8 cellular contexts compared by ENCODE assay signal in genomic region chr17:68413597-68414560, GRCh38. TPM values are rescaled to one million over a fixed set of nuclear protein-coding genes. Genes with fewer than 3 reads are reported as not detected.
DNase-seq lines count a peak whose midpoint lies in the region; TF ChIP-seq lines count a peak whose summit lies in the region.
"Not testable (repeated sequence)": the region's sequence is repeated elsewhere in the genome, so short reads cannot be mapped to it uniquely, and the experiment has no call there.

No MANE protein-coding gene starts in this region.

- not testable (repeated sequence) for H3K27me3 Mint-ChIP-seq in activated T-helper 1 cell treated with anti-CD3 and anti-CD28 coated beads, Interleukin-12 subunit alpha, Interleukin-12 subunit beta, Interleukin-2, Interleukin-4 antibody, amounts not matched to agents 30 ng/mL and 10 ng/mL and 1 ng/mL, durations not matched to agents 14 hours and 24 hours and 36 hours (ENCODE audit: insufficient read depth)

- H3K9me3 Mint-ChIP-seq in activated T-helper 1 cell treated with anti-CD3 and anti-CD28 coated beads, Interleukin-12 subunit alpha, Interleukin-12 subunit beta, Interleukin-2, Interleukin-4 antibody, amounts not matched to agents 30 ng/mL and 10 ng/mL and 1 ng/mL, durations not matched to agents 14 hours and 24 hours and 36 hours = peaks cover 28% of the 10 kb centered on the region

- H3K4me3 Mint-ChIP-seq in activated T-helper 1 cell treated with anti-CD3 and anti-CD28 coated beads, Interleukin-12 subunit alpha, Interleukin-12 subunit beta, Interleukin-2, Interleukin-4 antibody, amounts not matched to agents 30 ng/mL and 10 ng/mL and 1 ng/mL, durations not matched to agents 14 hours and 24 hours and 36 hours = peak overlapping the region; percentile 93

- not testable (repeated sequence) for H3K9ac ChIP-seq in rectal smooth muscle tissue (ENCODE audit: low read length)

- H3K4me3 ChIP-seq in dorsolateral prefrontal cortex = peak overlapping the region in 50 of 59 donors; percentile 7 to 63 (median 40)
- H3K4me3 ChIP-seq in rectal smooth muscle tissue (ENCODE audit: low read length) = peak overlapping the region; percentile 46
- H3K4me3 ChIP-seq in suprapubic skin = peak overlapping the region; percentile 44

- H3K4me1 Mint-ChIP-seq in activated T-helper 1 cell treated with anti-CD3 and anti-CD28 coated beads, Interleukin-12 subunit alpha, Interleukin-12 subunit beta, Interleukin-2, Interleukin-4 antibody, amounts not matched to agents 30 ng/mL and 10 ng/mL and 1 ng/mL, durations not matched to agents 14 hours and 24 hours and 36 hours (ENCODE audit: low read depth) = peaks cover 26% of the 10 kb centered on the region

- peak overlapping the region; percentile 81 for H3K27ac Mint-ChIP-seq in activated T-helper 1 cell treated with anti-CD3 and anti-CD28 coated beads, Interleukin-12 subunit alpha, Interleukin-12 subunit beta, Interleukin-2, Interleukin-4 antibody, amounts not matched to agents 30 ng/mL and 10 ng/mL and 1 ng/mL, durations not matched to agents 14 hours and 24 hours and 36 hours

- WGBS in suprapubic skin = 4% methylated on average over 18 of the region's 34 CpGs

- TF ChIP-seq CTCF in dorsolateral prefrontal cortex (IDR thresholded peaks at IDR 0.05 in 54 of 56, conservative IDR thresholded peaks at IDR 0.05 in 2 of 56; ENCODE audit: low read depth in 1 of 56, partially characterized antibody in 56 of 56); suprapubic skin (IDR thresholded peaks at IDR 0.05): not testable (repeated sequence)

- not testable (repeated sequence) for H3K9me3 ChIP-seq in suprapubic skin

- in situ Hi-C loops in G401 (cut with HindIII; ENCODE audit: low sequenced_read_pairs) = not testable (repeated sequence)

- DNase-seq in G401 (ENCODE audit: low spot score) (peak; percentile 34), NCI-H1694 (lab: John Stamatoyannopoulos, UW) (peak; percentile 25), T follicular helper cell (ENCODE audit: low read depth) (peak; percentile 42), dorsolateral prefrontal cortex (peak in 2 of 10 donors; percentile 14 to 20), iris pigment epithelial cell (ENCODE audit: low read depth) (peak; percentile 49), suprapubic skin (ENCODE audit: low spot score in 2 of 2) (peak in 1 of 2 donors; percentile 58)
- peak; percentile 52 for DNase-seq in activated T-helper 1 cell treated with anti-CD3 and anti-CD28 coated beads, Interleukin-12 subunit alpha, Interleukin-12 subunit beta, Interleukin-2, Interleukin-4 antibody, amounts not matched to agents 30 ng/mL and 10 ng/mL and 1 ng/mL, durations not matched to agents 14 hours and 24 hours and 36 hours (ENCODE audit: low spot score)

- peaks cover 23% of the 10 kb centered on the region for H3K36me3 Mint-ChIP-seq in activated T-helper 1 cell treated with anti-CD3 and anti-CD28 coated beads, Interleukin-12 subunit alpha, Interleukin-12 subunit beta, Interleukin-2, Interleukin-4 antibody, amounts not matched to agents 30 ng/mL and 10 ng/mL and 1 ng/mL, durations not matched to agents 14 hours and 24 hours and 36 hours (ENCODE audit: low read depth)

- not testable (repeated sequence) for H3K27ac ChIP-seq in dorsolateral prefrontal cortex; rectal smooth muscle tissue (ENCODE audit: low read depth, low read length); suprapubic skin

- H3K4me1 ChIP-seq in rectal smooth muscle tissue (ENCODE audit: control insufficient read depth, insufficient read depth, low read length); suprapubic skin: not testable (repeated sequence)

- not testable (repeated sequence) for TF ChIP-seq POLR2A in suprapubic skin (IDR thresholded peaks at IDR 0.05)

- TF ChIP-seq EP300 in suprapubic skin (IDR thresholded peaks at IDR 0.05) = not testable (repeated sequence)

- H3K27me3 ChIP-seq in dorsolateral prefrontal cortex; rectal smooth muscle tissue (ENCODE audit: control insufficient read depth, insufficient read depth, low read length); suprapubic skin: not testable (repeated sequence)

- not testable (repeated sequence) for H3K36me3 ChIP-seq in rectal smooth muscle tissue (ENCODE audit: control insufficient read depth, insufficient read depth, low read length); suprapubic skin

- intact Hi-C loops in activated T-helper 1 cell treated with anti-CD3 and anti-CD28 coated beads, Interleukin-12 subunit alpha, Interleukin-12 subunit beta, Interleukin-2, Interleukin-4 antibody, amounts not matched to agents 30 ng/mL and 10 ng/mL and 1 ng/mL, durations not matched to agents 14 hours and 24 hours and 36 hours (cut with micrococcal nuclease) = loop anchor here (2.0 kb wide), 1 partner anchor 13 kb away; no protein-coding TSS in a partner anchor
- intact Hi-C loops in dorsolateral prefrontal cortex (cut with DNase I) = not testable (repeated sequence)

RNA-seq across cellular contexts. Expression of gene WIPI1, which starts 43.4 kb away (rescaled TPM):
- total RNA-seq in G401 (2014; rRNA removed; shearing (Covaris generic)) = 19.4 and 35.3 TPM in 2 replicates
- 11.5 and 13.1 TPM in 2 replicates for total RNA-seq in activated T-helper 1 cell treated with anti-CD3 and anti-CD28 coated beads, Interleukin-12 subunit alpha, Interleukin-12 subunit beta, Interleukin-2, Interleukin-4 antibody, amounts not matched to agents 30 ng/mL and 10 ng/mL and 1 ng/mL, durations not matched to agents 14 hours and 24 hours and 36 hours
- total RNA-seq in dorsolateral prefrontal cortex (10 to 100 TPM; 15.3 to 48.2 (median 24.5) TPM), suprapubic skin (10 to 100 TPM; 19.3 to 35.1 (median 27.8) TPM)
